12 cellular contexts compared by ENCODE assay signal in genomic region chr11:119377112-119377901, GRCh38. TPM values are rescaled to one million over a fixed set of nuclear protein-coding genes. Genes with fewer than 3 reads are reported as not detected.
A peak's percentile ranks its signal among the peaks of the same experiment; 100 is the strongest.
DNase-seq lines count a peak whose midpoint lies in the region; ATAC-seq and TF ChIP-seq lines count a peak whose summit lies in the region.
"Had no signal": no experiment of that assay in that cellular context is flagged by ENCODE, and none has a peak within 500 bp of the region (broad histone marks: within the 10 kb centered on the region; RNA-seq: fewer than 3 reads in every experiment).

No MANE protein-coding gene starts in this region.

- no peaks in the 10 kb centered on the region for H3K36me3 ChIP-seq in HUES48 (ENCODE audit: control insufficient read depth, insufficient read depth, low read length)
- no peaks in the 10 kb centered on the region for H3K36me3 ChIP-seq in OCI-LY7 (ENCODE audit: insufficient read depth, low read length)
- H3K36me3 ChIP-seq in stomach = no peaks in the 10 kb centered on the region
- no peaks in the 10 kb centered on the region for H3K36me3 ChIP-seq in colonic mucosa

- H3K27ac ChIP-seq in HUES48 (ENCODE audit: low read depth, low read length) (peak overlapping the region; percentile 72), OCI-LY7 (ENCODE audit: low read depth, low read length, poor library complexity, severe bottlenecking) (peak overlapping the region; percentile 34), stomach (peak overlapping the region in 4 of 5 donors; percentile 77 to 93 (median 81)), colonic mucosa (no peak overlapping the region)

- H3K4me1 ChIP-seq in HUES48 (ENCODE audit: control insufficient read depth, insufficient read depth, low read length) = peaks cover 61% of the 10 kb centered on the region
- H3K4me1 ChIP-seq in OCI-LY7 (ENCODE audit: insufficient read depth, low read length, poor library complexity, severe bottlenecking) = peaks cover 52% of the 10 kb centered on the region
- H3K4me1 ChIP-seq in stomach = peaks cover 37 to 88% (median 61%) of the 10 kb centered on the region in 4 donors
- H3K4me1 ChIP-seq in colonic mucosa = no peaks in the 10 kb centered on the region

- no peak for TF ChIP-seq CTCF in OCI-LY7 (conservative IDR thresholded peaks at IDR 0.05; ENCODE audit: low read length)
- no peak for TF ChIP-seq CTCF in stomach (IDR thresholded peaks at IDR 0.05)
- TF ChIP-seq CTCF in colonic mucosa (IDR thresholded peaks at IDR 0.05) = no peak

- no peaks in the 10 kb centered on the region for H3K9me3 ChIP-seq in HUES48 (ENCODE audit: control insufficient read depth, insufficient read depth, low read length)
- H3K9me3 ChIP-seq in OCI-LY7 (ENCODE audit: low read length) = no peaks in the 10 kb centered on the region
- H3K9me3 ChIP-seq in stomach = no peaks in the 10 kb centered on the region
- H3K9me3 ChIP-seq in colonic mucosa = no peaks in the 10 kb centered on the region

- H2AFZ ChIP-seq in OCI-LY7 (ENCODE audit: low read length) = peak overlapping the region; percentile 16; the same call in 1 of the 2 replicates

- ATAC-seq in left cardiac atrium (peak in 1 of 2 donors; percentile 3), HG03039 (IDR thresholded peaks at IDR 0.05; ENCODE audit: unreplicated experiment) (no peak), GM18511 (IDR thresholded peaks at IDR 0.05; ENCODE audit: unreplicated experiment) (no peak)

- H3K9ac ChIP-seq in HUES48 (ENCODE audit: low read depth, low read length) = no peak overlapping the region
- H3K9ac ChIP-seq in colonic mucosa (ENCODE audit: low read depth in 2 of 2, low read length in 2 of 2) = no peak overlapping the region

- H3K79me2 ChIP-seq in OCI-LY7 (ENCODE audit: insufficient read depth, low read depth, low read length) = no peaks in the 10 kb centered on the region

- DNase-seq in OCI-LY7 (ENCODE audit: low spot score) = peak; percentile 18
- peak; percentile 50 for DNase-seq in left cardiac atrium
- DNase-seq in stomach = no peak
- DNase-seq in colonic mucosa = no peak
- DNase-seq: activated CD4-positive, alpha-beta T cell treated with anti-CD3 and anti-CD28 coated beads for 1 hour; occipital lobe; stimulated activated CD4-positive, alpha-beta T cell treated with anti-CD3 and anti-CD28 coated beads, Interleukin-1b, Interleukin-23, amount 100 ng/mL, for 48 hours; stimulated activated naive CD4-positive, alpha-beta T cell had no signal

- H3K4me3 ChIP-seq in HUES48 (ENCODE audit: low read depth, low read length) (no peak overlapping the region), OCI-LY7 (ENCODE audit: low read depth, low read length, poor library complexity, severe bottlenecking) (peak overlapping the region; percentile 24), stomach (no peak overlapping the region), colonic mucosa (no peak overlapping the region)

- CTCF ChIA-PET in OCI-LY7 (lab: Charles Lee; ENCODE audit: unreplicated experiment) = interaction anchor here (1.2 to 3.0 kb wide), 2 partner anchors 10 to 16 kb away, joined by 3 to 8 read pairs; no protein-coding TSS in a partner anchor

- 31 to 52% (median 44%) methylated on average over 11 to 12 of the region's 12 CpGs for WGBS in stomach, 5 donors

- BruUV-seq in OCI-LY7 (replicated peaks; lab: Mats Ljungman, UMichigan) = no TSS peak

- H3K4me2 ChIP-seq in OCI-LY7 (ENCODE audit: low read length) = peak overlapping the region; percentile 49

- no peaks in the 10 kb centered on the region for H3K9me2 ChIP-seq in OCI-LY7 (ENCODE audit: insufficient read depth, low read length)

- POLR2A ChIA-PET in OCI-LY7 (lab: Charles Lee) = interaction anchor here (1.3 to 4.4 kb wide), 3 partner anchors 10 to 39 kb away, joined by 4 to 26 read pairs (median 6); no protein-coding TSS in a partner anchor

- TF ChIP-seq POLR2A in stomach (IDR thresholded peaks at IDR 0.05) = no peak

- intact Hi-C loops in OCI-LY7 (cut with micrococcal nuclease; ENCODE audit: unreplicated experiment) (no loop called here), left cardiac atrium (cut with DNase I) (no loop called here), stomach (cut with DNase I; ENCODE audit: low total_unique reads) (no loop called here), colonic mucosa (cut with DNase I) (no loop called here)

- no peaks in the 10 kb centered on the region for H4K20me1 ChIP-seq in OCI-LY7 (ENCODE audit: insufficient read depth, low read length)

- H3K27me3 ChIP-seq in HUES48 (ENCODE audit: control insufficient read depth, insufficient read depth, low read length) (peaks cover 18% of the 10 kb centered on the region), stomach (no peaks in the 10 kb centered on the region), colonic mucosa (no peaks in the 10 kb centered on the region)

- no peak for TF ChIP-seq EP300 in stomach (IDR thresholded peaks at IDR 0.05)

RNA-seq across cellular contexts. Expression of gene USP2, which starts 4.2 kb away (rescaled TPM):
- total RNA-seq in OCI-LY7 (2014; rRNA removed; shearing (Covaris generic)) = 4.3 and 10.6 TPM in 2 replicates
- 20.6 and 24.5 TPM in 2 replicates for total RNA-seq in OCI-LY7 (2022)
- 10 to 100 TPM; 65.8 to 68.8 TPM for total RNA-seq in left cardiac atrium
- total RNA-seq in stomach = 10 to 100 TPM in 1 of 5 donors, 1 to 10 TPM in 4; 1.4 to 17.4 (median 3.1) TPM
- 1 to 10 TPM; 1.4 to 7.8 (median 2.6) TPM for polyA plus RNA-seq in stomach
- total RNA-seq in colonic mucosa = 10 to 100 TPM in 1 of 2 donors, 1 to 10 TPM in 1; 7.9 to 11.6 TPM

RNA-seq across cellular contexts. Expression of gene MFRP, which starts 30.8 kb away (rescaled TPM):
- total RNA-seq in OCI-LY7 (2014; rRNA removed; shearing (Covaris generic)) = not detected in 2 replicates
- not detected in 2 replicates for total RNA-seq in OCI-LY7 (2022)
- total RNA-seq in left cardiac atrium = not detected
- not detected for total RNA-seq in stomach
- not detected for polyA plus RNA-seq in stomach
- not detected for total RNA-seq in colonic mucosa
- total RNA-seq: activated T-helper 2 cell treated with anti-CD3 and anti-CD28 coated beads, Interferon-gamma antibody, Interleukin-2, Interleukin-4, amounts not matched to agents 10 μg/mL and 5 μg/mL and 100 μg/mL, durations not matched to agents 14 hours and 24 hours and 36 hours; occipital lobe had no signal

RNA-seq across cellular contexts. Expression of gene C1QTNF5, which starts 36.6 kb away (rescaled TPM):
- not detected in 2 replicates for total RNA-seq in OCI-LY7 (2014; rRNA removed; shearing (Covaris generic))
- total RNA-seq in OCI-LY7 (2022) (not detected in 2 replicates), left cardiac atrium (10 to 100 TPM; 25.1 to 39.9 TPM), stomach (100 to 1,000 TPM in 1 of 5 donors, 10 to 100 TPM in 4; 11.4 to 169 (median 17.4) TPM), colonic mucosa (1 to 10 TPM; 5.3 to 8.7 TPM)
- polyA plus RNA-seq in stomach = 10 to 100 TPM; 12.7 to 30.3 (median 20.6) TPM
- total RNA-seq: activated T-helper 2 cell treated with anti-CD3 and anti-CD28 coated beads, Interferon-gamma antibody, Interleukin-2, Interleukin-4, amounts not matched to agents 10 μg/mL and 5 μg/mL and 100 μg/mL, durations not matched to agents 14 hours and 24 hours and 36 hours had no signal

RNA-seq across cellular contexts. Expression of gene RNF26, which starts 43.0 kb away (rescaled TPM):
- 11.7 and 13.9 TPM in 2 replicates for total RNA-seq in OCI-LY7 (2014; rRNA removed; shearing (Covaris generic))
- total RNA-seq in OCI-LY7 (2022) = 52.5 and 56.2 TPM in 2 replicates
- 10 to 100 TPM; 13.2 to 14.1 TPM for total RNA-seq in left cardiac atrium
- total RNA-seq in stomach = 10 to 100 TPM in 2 of 5 donors, 1 to 10 TPM in 2, not detected in 1; 1.3 to 45.8 (median 11.7) TPM
- 10 to 100 TPM in 2 of 3 donors, 1 to 10 TPM in 1; 7.0 to 14.8 (median 10.3) TPM for polyA plus RNA-seq in stomach
- 10 to 100 TPM; 22.9 to 46.6 TPM for total RNA-seq in colonic mucosa

RNA-seq across cellular contexts. Expression of gene THY1, which starts 45.7 kb away (rescaled TPM):
- not detected in 2 replicates for total RNA-seq in OCI-LY7 (2014; rRNA removed; shearing (Covaris generic))
- total RNA-seq in OCI-LY7 (2022) (not detected in 2 replicates), left cardiac atrium (1 to 10 TPM; 6.1 to 7.0 TPM), stomach (10 to 100 TPM in 2 of 5 donors, 1 to 10 TPM in 3; 1.2 to 12.5 (median 8.1) TPM), colonic mucosa (1 to 10 TPM; 6.6 to 6.9 TPM)
- polyA plus RNA-seq in stomach = 10 to 100 TPM in 1 of 3 donors, 1 to 10 TPM in 2; 4.9 to 13.7 (median 7.6) TPM

Comparison
In these comparisons a context has a peak if more than half of its experiments do, and no peak if none do; other contexts are left out.
1. DNase-seq: peak in OCI-LY7 (single experiment) and left cardiac atrium (single experiment); none in stomach (single experiment) and colonic mucosa (single experiment).
2. RNA of gene C1QTNF5, which starts 36.6 kb away (total RNA-seq): 25.1 to 39.9 TPM in left cardiac atrium, 11.4 to 169 TPM in stomach and 5.3 to 8.7 TPM in colonic mucosa; not detected in OCI-LY7; every median in the first group is over 4 times any median in the second.